In genomic region chr2:222982909-222983265, GRCh38 we compare ENCODE assay signal across 16 cellular contexts.
DNase-seq lines count a peak whose midpoint lies in the region; ATAC-seq, FAIRE-seq and TF ChIP-seq lines count a peak whose summit lies in the region.
"Had no signal": no experiment of that assay in that cellular context is flagged by ENCODE, and none has a peak within 500 bp of the region (broad histone marks: within the 10 kb centered on the region; RNA-seq: fewer than 3 reads in every experiment).

No MANE protein-coding gene starts in this region.

- BruUV-seq in IMR-90 (replicated peaks; lab: Mats Ljungman, UMichigan) = no TSS peak

- H2BK20ac ChIP-seq in IMR-90 (ENCODE audit: low read depth, low read length) = peak overlapping the region; percentile 77; the same call in 1 of the 2 replicates

- H3K4me1 Mint-ChIP-seq in glutamatergic neuron (ENCODE audit: low read depth, unreplicated experiment) = no peaks in the 10 kb centered on the region
- peaks cover 10% of the 10 kb centered on the region for H3K4me1 Mint-ChIP-seq in activated CD8-positive, alpha-beta T cell treated with anti-CD3 and anti-CD28 coated beads for 36 hours (ENCODE audit: low read depth)

- no peaks in the 10 kb centered on the region for H4K20me1 ChIP-seq in BLaER1
- no peaks in the 10 kb centered on the region for H4K20me1 ChIP-seq in IMR-90 (ENCODE audit: insufficient read depth, low read length)

- no peaks in the 10 kb centered on the region for H3K9me1 ChIP-seq in IMR-90 (ENCODE audit: insufficient read depth, low read length)

- H3K9me3 ChIP-seq in A549 (peaks cover 12% of the 10 kb centered on the region; the same call in 2 of the 3 replicates), BLaER1 (peaks cover 34% of the 10 kb centered on the region), IMR-90 (ENCODE audit: control insufficient read depth, insufficient read depth, low read length) (peaks cover 3% of the 10 kb centered on the region; the same call in 1 of the 2 replicates)

- DNase-seq in A549 (ENCODE audit: low read depth in 1 of 2, low spot score in 1 of 2) = no peak
- no peak for DNase-seq in IMR-90
- no peak for DNase-seq in glutamatergic neuron
- DNase-seq in NCI-H2196 (lab: John Stamatoyannopoulos, UW; ENCODE audit: unreplicated experiment) = no peak
- no peak for DNase-seq in HT-29 (ENCODE audit: low spot score)
- DNase-seq in activated CD8-positive, alpha-beta T cell treated with anti-CD3 and anti-CD28 coated beads for 36 hours = no peak
- DNase-seq in cerebellar cortex (ENCODE audit: low spot score) = no peak
- DNase-seq: AML-193, COR-L47, MG63, NCI-H1048, NCI-H2081, NCI-H2227 treated with DMSO at 0.1 percent for 48 hours, NCI-H774 had no signal

- TF ChIP-seq POLR2A in A549 (IDR thresholded peaks at IDR 0.05; ENCODE audit: low read length) (no peak), IMR-90 (IDR thresholded peaks at IDR 0.05; ENCODE audit: low read depth, low read length) (no peak)

- TF ChIP-seq CTCF in A549 (IDR thresholded peaks at IDR 0.05) (no peak), IMR-90 (conservative IDR thresholded peaks at IDR 0.05; ENCODE audit: low read depth, low read length) (no peak), glutamatergic neuron (IDR thresholded peaks at IDR 0.05; ENCODE audit: partially characterized antibody, unreplicated experiment) (no peak)
- no peak for TF ChIP-seq CTCF in activated CD8-positive, alpha-beta T cell treated with anti-CD3 and anti-CD28 coated beads for 36 hours (IDR thresholded peaks at IDR 0.05)

- no peak overlapping the region for H2AK5ac ChIP-seq in IMR-90 (ENCODE audit: low read depth, low read length)

- TF ChIP-seq EP300 in A549 (IDR thresholded peaks at IDR 0.05) = no peak

- peak overlapping the region in 1 of 2 experiments; percentile 73; a peak in 1 of 4 replicates for H4K8ac ChIP-seq in IMR-90 (ENCODE audit: low read depth in 2 of 2, low read length in 2 of 2)

- ATAC-seq in A549 (no peak), IMR-90 (ENCODE audit: low read depth) (no peak)
- no peak for ATAC-seq in activated CD8-positive, alpha-beta T cell treated with anti-CD3 and anti-CD28 coated beads for 36 hours

- no peak overlapping the region for H3K56ac ChIP-seq in IMR-90 (ENCODE audit: extremely low read depth, insufficient read depth, low read length)

- peak overlapping the region; percentile 87 for H3K27ac Mint-ChIP-seq in glutamatergic neuron (ENCODE audit: unreplicated experiment)
- H3K27ac Mint-ChIP-seq in activated CD8-positive, alpha-beta T cell treated with anti-CD3 and anti-CD28 coated beads for 36 hours = no peak overlapping the region

- no peak overlapping the region for H2AFZ ChIP-seq in IMR-90 (replicated peaks; ENCODE audit: low read length, poor library complexity)

- H3K23ac ChIP-seq in IMR-90 (ENCODE audit: low read depth, low read length) = no peak overlapping the region

- POLR2A ChIA-PET in A549 (lab: Yijun Ruan, JAX) = no interaction called here
- POLR2A ChIA-PET in IMR-90 (lab: Charles Lee; ENCODE audit: unreplicated experiment) = no interaction called here
- POLR2A ChIA-PET in activated CD8-positive, alpha-beta T cell treated with anti-CD3 and anti-CD28 coated beads for 36 hours (lab: Charles Lee) = no interaction called here

- no peak overlapping the region for H3K4me3 Mint-ChIP-seq in glutamatergic neuron (ENCODE audit: unreplicated experiment)
- H3K4me3 Mint-ChIP-seq in activated CD8-positive, alpha-beta T cell treated with anti-CD3 and anti-CD28 coated beads for 36 hours = no peak overlapping the region

- no peaks in the 10 kb centered on the region for H3K27me3 Mint-ChIP-seq in glutamatergic neuron (ENCODE audit: unreplicated experiment)
- H3K27me3 Mint-ChIP-seq in activated CD8-positive, alpha-beta T cell treated with anti-CD3 and anti-CD28 coated beads for 36 hours = peaks cover 22% of the 10 kb centered on the region

- H3K4me1 ChIP-seq in A549 (peaks cover 9% of the 10 kb centered on the region; the same call in 2 of the 3 replicates), BLaER1 (peaks cover 19% of the 10 kb centered on the region), IMR-90 (ENCODE audit: control insufficient read depth, insufficient read depth, low read length) (peaks cover 5% of the 10 kb centered on the region; the same call in 1 of the 2 replicates)

- H3K27me3 ChIP-seq in BLaER1 (peaks cover 34% of the 10 kb centered on the region), IMR-90 (ENCODE audit: control insufficient read depth, insufficient read depth, low read length) (no peaks in the 10 kb centered on the region)
- H3K27me3 ChIP-seq: MG63 had no signal

- CTCF ChIA-PET in A549 (lab: Yijun Ruan, JAX) = interaction anchor here (1.1 to 4.8 kb wide), 8 partner anchors 9 to 987 kb away, joined by 3 to 41 read pairs (median 7); no protein-coding TSS in a partner anchor
- CTCF ChIA-PET in IMR-90 (lab: Yijun Ruan, JAX) = interaction anchor here (0.7 kb wide), 1 partner anchor 816 kb away, joined by 3 read pairs; no protein-coding TSS in a partner anchor
- CTCF ChIA-PET in activated CD8-positive, alpha-beta T cell treated with anti-CD3 and anti-CD28 coated beads for 36 hours (lab: Charles Lee) = interaction anchor here (3.9 kb wide), 1 partner anchor 11 kb away, joined by 25 read pairs; no protein-coding TSS in a partner anchor

- TF ChIP-seq RAD21 in A549 (conservative IDR thresholded peaks at IDR 0.05 in 1 of 2, IDR thresholded peaks at IDR 0.05 in 1 of 2) = no peak
- no peak for TF ChIP-seq RAD21 in IMR-90 (IDR thresholded peaks at IDR 0.05; ENCODE audit: low read length)

- intact Hi-C loops in IMR-90 (cut with micrococcal nuclease) = loop anchor here (1.0 to 10.0 kb wide), 7 partner anchors 69 to 712 kb away; partner anchors contain the start of genes KCNE4 and SCG2
- intact Hi-C loops in activated CD8-positive, alpha-beta T cell treated with anti-CD3 and anti-CD28 coated beads for 36 hours (cut with micrococcal nuclease) = no loop called here

- peak overlapping the region; percentile 16; the same call in 1 of the 2 replicates for H3K18ac ChIP-seq in IMR-90 (ENCODE audit: low read depth, low read length)

- H3K4ac ChIP-seq in IMR-90 (ENCODE audit: low read depth, low read length) = peak overlapping the region; percentile 62

- in situ Hi-C loops in IMR-90 (cut with MboI; ENCODE audit: low sequenced_read_pairs) = no loop called here

- H3K9ac ChIP-seq in BLaER1 (no peak overlapping the region), IMR-90 (ENCODE audit: low read depth, low read length) (no peak overlapping the region)

- H3K9me3 Mint-ChIP-seq in glutamatergic neuron (ENCODE audit: unreplicated experiment) = no peaks in the 10 kb centered on the region
- H3K9me3 Mint-ChIP-seq in activated CD8-positive, alpha-beta T cell treated with anti-CD3 and anti-CD28 coated beads for 36 hours = no peaks in the 10 kb centered on the region

- H3K27ac ChIP-seq in A549 = peak overlapping the region; percentile 57 to 82
- H3K27ac ChIP-seq in BLaER1 = no peak overlapping the region
- no peak overlapping the region for H3K27ac ChIP-seq in IMR-90 (ENCODE audit: insufficient read depth, low read length)
- H3K27ac ChIP-seq: SK-N-MC had no signal

- H4K91ac ChIP-seq in IMR-90 (ENCODE audit: insufficient read depth, low read depth, low read length) = peak overlapping the region; percentile 88; the same call in 1 of the 2 replicates

- H2BK120ac ChIP-seq in IMR-90 (ENCODE audit: low read depth, low read length) = no peak overlapping the region; the same call in 1 of the 2 replicates

- peak overlapping the region; percentile 31; the same call in 1 of the 2 replicates for H4K5ac ChIP-seq in IMR-90 (ENCODE audit: low read depth, low read length)

- FAIRE-seq in A549 (lab: Jason Lieb, UNC) = no peak

- WGBS in A549 (ENCODE audit: missing lambda C conversion rate) = 81% methylated on average over 3 of the region's 3 CpGs
- WGBS in IMR-90 (ENCODE audit: extremely low coverage in 2 of 2, insufficient read length in 1 of 2), 2 experiments = 86% methylated on average over 2 of the region's 3 CpGs; no CpG with 5 or more reads in 1 of the 2 experiments

- H2AK9ac ChIP-seq in IMR-90 (replicated peaks; ENCODE audit: low read depth, low read length, poor library complexity) = no peak overlapping the region

- dilution Hi-C loops in IMR-90 (cut with HindIII; ENCODE audit: low sequenced_read_pairs, unreplicated experiment) = no loop called here

- H3K4me2 ChIP-seq in A549 = no peak overlapping the region
- H3K4me2 ChIP-seq in BLaER1 = peak overlapping the region; percentile 75
- no peak overlapping the region for H3K4me2 ChIP-seq in IMR-90 (ENCODE audit: low read depth, low read length)

- H3K4me3 ChIP-seq in A549 = no peak overlapping the region
- no peak overlapping the region for H3K4me3 ChIP-seq in BLaER1
- no peak overlapping the region for H3K4me3 ChIP-seq in IMR-90 (ENCODE audit: insufficient read depth, low read depth, low read length)
- H3K4me3 ChIP-seq: MG63, SK-N-MC had no signal

- H3K79me1 ChIP-seq in IMR-90 (ENCODE audit: low read depth in 1 of 2, low read length in 2 of 2) = no peaks in the 10 kb centered on the region

- H3K36me3 Mint-ChIP-seq in glutamatergic neuron (ENCODE audit: unreplicated experiment) = peaks cover 7% of the 10 kb centered on the region
- H3K36me3 Mint-ChIP-seq in activated CD8-positive, alpha-beta T cell treated with anti-CD3 and anti-CD28 coated beads for 36 hours (ENCODE audit: low read depth) = no peaks in the 10 kb centered on the region

- H2BK5ac ChIP-seq in IMR-90 (ENCODE audit: low read depth, low read length, poor library complexity, severe bottlenecking) = no peak overlapping the region

- peak overlapping the region; percentile 72; the same call in 1 of the 3 replicates for H2BK15ac ChIP-seq in IMR-90 (ENCODE audit: low read depth, low read length)

- no peaks in the 10 kb centered on the region for H3K36me3 ChIP-seq in BLaER1
- H3K36me3 ChIP-seq in IMR-90 (ENCODE audit: control insufficient read depth, insufficient read depth, low read length) = no peaks in the 10 kb centered on the region
- H3K36me3 ChIP-seq: MG63 had no signal

- no peak overlapping the region for H3K14ac ChIP-seq in IMR-90 (replicated peaks; ENCODE audit: low read depth, low read length)

TF ChIP-seq in A549, 52 proteins besides CTCF, POLR2A, EP300 and RAD21 (continues in another document):
- TF ChIP-seq FOSL2 (IDR thresholded peaks at IDR 0.05) = no peak
- no peak for TF ChIP-seq FOSL2 (CRISPR knock-in tag; IDR thresholded peaks at IDR 0.05)
- no peak for TF ChIP-seq ZC3H11A (IDR thresholded peaks at IDR 0.05)
- no peak for TF ChIP-seq JUNB (IDR thresholded peaks at IDR 0.05)
- TF ChIP-seq GATA3 (IDR thresholded peaks at IDR 0.05; ENCODE audit: borderline replicate concordance) = no peak
- TF ChIP-seq NFE2L2 (conservative IDR thresholded peaks at IDR 0.05; ENCODE audit: low read length) = no peak
- no peak for TF ChIP-seq EHMT2 (IDR thresholded peaks at IDR 0.05; ENCODE audit: low read depth)

TF ChIP-seq in IMR-90, 13 proteins besides CTCF, POLR2A, EP300 and RAD21 (continues in another document):
- TF ChIP-seq MAZ (IDR thresholded peaks at IDR 0.05; ENCODE audit: borderline replicate concordance, low read depth, low read length) (no peak), RCOR1 (IDR thresholded peaks at IDR 0.05; ENCODE audit: insufficient replicate concordance, low read length) (no peak), RFX5 (IDR thresholded peaks at IDR 0.05; ENCODE audit: low read depth, low read length) (no peak)

Comparison
In these comparisons a context has a peak if more than half of its experiments do, and no peak if none do; other contexts are left out.
1. H3K27ac ChIP-seq: peak in A549 (2 of 2); none in BLaER1 (single experiment) and IMR-90 (single experiment).